In genomic region chr20:2123720-2124119, GRCh38 we compare ENCODE assay signal across 16 cellular contexts. TPM values are rescaled to one million over a fixed set of nuclear protein-coding genes. Genes with fewer than 3 reads are reported as not detected.
A peak's percentile ranks its signal among the peaks of the same experiment; 100 is the strongest.
DNase-seq lines count a peak whose midpoint lies in the region; ATAC-seq and TF ChIP-seq lines count a peak whose summit lies in the region.
"Had no signal": no experiment of that assay in that cellular context is flagged by ENCODE, and none has a peak within 500 bp of the region (broad histone marks: within the 10 kb centered on the region; RNA-seq: fewer than 3 reads in every experiment).

No MANE protein-coding gene starts in this region.

- H3K27ac ChIP-seq in BLaER1 treated with 17β-estradiol and CSF1 and Interleukin-3, amounts not matched to agents 10 nM and 100 nM = peak overlapping the region in 4 of 11 experiments; percentile 37 to 69 (median 50); a peak in 5 of 22 replicates
- H3K27ac ChIP-seq in OCI-LY7 (ENCODE audit: low read depth, low read length, poor library complexity, severe bottlenecking) (peak overlapping the region; percentile 78), gastroesophageal sphincter (peak overlapping the region; percentile 41 to 66 (median 53)), stomach smooth muscle (ENCODE audit: low read length) (peak overlapping the region; percentile 41)
- H3K27ac ChIP-seq: HL-60 had no signal

- POLR2A ChIA-PET in OCI-LY7 (lab: Charles Lee) = interaction anchor here (0.6 to 1.4 kb wide), 2 partner anchors 9 to 46 kb away, joined by 3 to 5 read pairs; no protein-coding TSS in a partner anchor

- WGBS in gastroesophageal sphincter (ENCODE audit: low coverage in 1 of 2), 2 donors = 84 to 86% methylated on average over 2 to 5 of the region's 5 CpGs

- TF ChIP-seq CTCF in OCI-LY7 (conservative IDR thresholded peaks at IDR 0.05; ENCODE audit: low read length) (no peak), gastroesophageal sphincter (IDR thresholded peaks at IDR 0.05) (no peak)

- DNase-seq in OCI-LY7 (ENCODE audit: low spot score) (no peak), NCI-H1694 treated with DMSO at 0.1 percent for 48 hours (lab: John Stamatoyannopoulos, UW) (no peak), GM19240 (ENCODE audit: insufficient read length, low spot score) (no peak), iPS-NIHi7 (ENCODE audit: extremely low spot score) (no peak)
- DNase-seq: COR-L47, H9, Karpas-422, NCI-H1436, NCI-H2029, NCI-H2171, NCI-H526 had no signal

- H3K36me3 ChIP-seq in BLaER1 treated with 17β-estradiol and CSF1 and Interleukin-3, amounts not matched to agents 10 nM and 100 nM = peaks cover 38 to 93% (median 66%) of the 10 kb centered on the region in 11 experiments
- H3K36me3 ChIP-seq in OCI-LY7 (ENCODE audit: insufficient read depth, low read length) (peaks cover 69% of the 10 kb centered on the region), gastroesophageal sphincter (peaks cover 0 to 9% of the 10 kb centered on the region in 2 donors), stomach smooth muscle (ENCODE audit: control insufficient read depth in 2 of 2, insufficient read depth in 2 of 2, low read length in 2 of 2) (peaks cover 3 to 5% of the 10 kb centered on the region in 2 donors)

- no TSS peak for BruUV-seq in OCI-LY7 (replicated peaks; lab: Mats Ljungman, UMichigan)

- H3K4me2 ChIP-seq in BLaER1 treated with 17β-estradiol and CSF1 and Interleukin-3, amounts not matched to agents 10 nM and 100 nM = peak overlapping the region; percentile 11 to 91 (median 75); a peak in 21 of 22 replicates
- H3K4me2 ChIP-seq in OCI-LY7 (ENCODE audit: low read length) = peak overlapping the region; percentile 59; the same call in 1 of the 2 replicates

- no peak overlapping the region for H3K4me3 ChIP-seq in BLaER1 treated with 17β-estradiol and CSF1 and Interleukin-3, amounts not matched to agents 10 nM and 100 nM
- no peak overlapping the region for H3K4me3 ChIP-seq in OCI-LY7 (ENCODE audit: low read depth, low read length, poor library complexity, severe bottlenecking)
- H3K4me3 ChIP-seq in gastroesophageal sphincter = no peak overlapping the region
- no peak overlapping the region for H3K4me3 ChIP-seq in stomach smooth muscle (ENCODE audit: low read length in 2 of 2)
- H3K4me3 ChIP-seq: Peyer's patch had no signal

- H3K9me2 ChIP-seq in OCI-LY7 (ENCODE audit: insufficient read depth, low read length) = no peaks in the 10 kb centered on the region

- CTCF ChIA-PET in OCI-LY7 (lab: Charles Lee; ENCODE audit: unreplicated experiment) = interaction anchor here (1.3 kb wide), 1 partner anchor 49 kb away, joined by 6 read pairs; no protein-coding TSS in a partner anchor

- peaks cover 58 to 84% (median 73%) of the 10 kb centered on the region in 10 experiments for H3K4me1 ChIP-seq in BLaER1 treated with 17β-estradiol and CSF1 and Interleukin-3, amounts not matched to agents 10 nM and 100 nM
- H3K4me1 ChIP-seq in OCI-LY7 (ENCODE audit: insufficient read depth, low read length, poor library complexity, severe bottlenecking) (peaks cover 24% of the 10 kb centered on the region), gastroesophageal sphincter (peaks cover 14 to 100% (median 43%) of the 10 kb centered on the region in 3 donors), stomach smooth muscle (ENCODE audit: control insufficient read depth, insufficient read depth, low read length) (peaks cover 69% of the 10 kb centered on the region)
- H3K4me1 ChIP-seq: Peyer's patch had no signal

- peaks cover 87% of the 10 kb centered on the region for H3K79me2 ChIP-seq in OCI-LY7 (ENCODE audit: insufficient read depth, low read depth, low read length)

- no peak overlapping the region for H3K9ac ChIP-seq in BLaER1 treated with 17β-estradiol and CSF1 and Interleukin-3, amounts not matched to agents 10 nM and 100 nM
- H3K9ac ChIP-seq in stomach smooth muscle (ENCODE audit: low read length in 2 of 2) = no peak overlapping the region

- intact Hi-C loops in OCI-LY7 (cut with micrococcal nuclease; ENCODE audit: unreplicated experiment) = no loop called here

- peaks cover 0 to 8% (median 0%) of the 10 kb centered on the region in 11 experiments; a peak in 2 of 22 replicates for H3K9me3 ChIP-seq in BLaER1 treated with 17β-estradiol and CSF1 and Interleukin-3, amounts not matched to agents 10 nM and 100 nM (replicated peaks in 1 of 11)
- H3K9me3 ChIP-seq in OCI-LY7 (ENCODE audit: low read length) = no peaks in the 10 kb centered on the region
- no peaks in the 10 kb centered on the region for H3K9me3 ChIP-seq in gastroesophageal sphincter
- no peaks in the 10 kb centered on the region for H3K9me3 ChIP-seq in stomach smooth muscle (ENCODE audit: control insufficient read depth in 2 of 2, low read length in 2 of 2)
- H3K9me3 ChIP-seq: Peyer's patch had no signal

- no peak for TF ChIP-seq POLR2A in gastroesophageal sphincter (IDR thresholded peaks at IDR 0.05)

- H2AFZ ChIP-seq in OCI-LY7 (ENCODE audit: low read length) = no peak overlapping the region

- no peak for ATAC-seq in gastroesophageal sphincter

- TF ChIP-seq EP300 in gastroesophageal sphincter (IDR thresholded peaks at IDR 0.05) = no peak

- H4K20me1 ChIP-seq in BLaER1 treated with 17β-estradiol and CSF1 and Interleukin-3, amounts not matched to agents 10 nM and 100 nM = peaks cover 89 to 100% (median 100%) of the 10 kb centered on the region in 11 experiments
- 0 out of 2 replicates have a peak, but pooled peaks cover 21% of the 10 kb centered on the region for H4K20me1 ChIP-seq in OCI-LY7 (ENCODE audit: insufficient read depth, low read length)

- H3K27me3 ChIP-seq in BLaER1 treated with 17β-estradiol and CSF1 and Interleukin-3, amounts not matched to agents 10 nM and 100 nM = no peaks in the 10 kb centered on the region
- H3K27me3 ChIP-seq in gastroesophageal sphincter (no peaks in the 10 kb centered on the region), stomach smooth muscle (ENCODE audit: control insufficient read depth in 1 of 2, insufficient read depth in 2 of 2, low read length in 2 of 2) (no peaks in the 10 kb centered on the region)
- H3K27me3 ChIP-seq: Peyer's patch had no signal

RNA-seq across cellular contexts. Expression of gene STK35, which starts 22.1 kb away (rescaled TPM):
- total RNA-seq in OCI-LY7 (2014; rRNA removed; shearing (Covaris generic)) = 18.7 and 22.3 TPM in 2 replicates
- 21.4 and 24.1 TPM in 2 replicates for total RNA-seq in OCI-LY7 (2022)
- 10 to 100 TPM; 18.3 to 24.6 (median 20.4) TPM for total RNA-seq in gastroesophageal sphincter
